In genomic region chr20:49122920-49123319, GRCh38 we compare ENCODE assay signal across 28 cellular contexts.
"Had no signal": no experiment of that assay in that cellular context is flagged by ENCODE, and none has a peak within 500 bp of the region (broad histone marks: within the 10 kb centered on the region; RNA-seq: fewer than 3 reads in every experiment).

No MANE protein-coding gene starts in this region.

- H3K27ac ChIP-seq: neutrophil, ovary, parathyroid adenoma, psoas muscle, right lobe of liver, sigmoid colon, suprapubic skin, testis, tibial artery, transverse colon, upper lobe of right lung, vagina had no signal

- H3K27me3 ChIP-seq: neutrophil, ovary, right lobe of liver, sigmoid colon, suprapubic skin, testis, tibial artery, transverse colon, upper lobe of right lung, vagina had no signal

- H3K4me3 ChIP-seq: ovary, psoas muscle, right lobe of liver, sigmoid colon, suprapubic skin, testis, tibial artery, transverse colon, upper lobe of right lung, vagina had no signal

- ATAC-seq: naive thymus-derived CD8-positive, alpha-beta T cell; natural killer cell treated with Interleukin-12 subunit alpha and Interleukin-12 subunit beta and Interleukin-15 and Interleukin-18, amount 100 ng/mL, for 72 hours; psoas muscle; right cardiac atrium; stimulated activated memory B cell treated with anti-CD40 and anti-IgM and Interleukin-4, amounts not matched to agents 10 μg/mL and 1 μg/mL and 100 μg/mL, for 72 hours; stimulated activated naive CD8-positive, alpha-beta T cell treated with anti-CD3 and anti-CD28 coated beads, Interleukin-15, amount 100 ng/mL, for 72 hours; stimulated activated naive CD8-positive, alpha-beta T cell treated with anti-CD3 and anti-CD28 coated beads, Interleukin-15, Interleukin-2, amounts not matched to agents 100 U/mL and 50 U/mL, for 24 hours; upper lobe of right lung had no signal

- H3K4me1 ChIP-seq: psoas muscle, right lobe of liver, sigmoid colon, suprapubic skin, testis, tibial artery, transverse colon, upper lobe of right lung, vagina had no signal

- H3K36me3 ChIP-seq: ovary had no signal

- DNase-seq: naive thymus-derived CD8-positive, alpha-beta T cell; nephron progenitor cell; nucleus accumbens; ovary; posterior cingulate gyrus; psoas muscle; right cardiac atrium; right lobe of liver; sigmoid colon; small intestine; stimulated activated CD4-positive, alpha-beta T cell treated with anti-CD3 and anti-CD28 coated beads, Interleukin-1b, Interleukin-23, amount 100 ng/mL, for 48 hours; stimulated activated CD4-positive, alpha-beta T cell treated with anti-CD3 and anti-CD28 coated beads, Interleukin-4, amount 100 ng/mL, for 1 hour; stimulated activated CD4-positive, alpha-beta T cell treated with anti-CD3 and anti-CD28 coated beads, Interleukin-4, amount 100 ng/mL, for 4 hours; stimulated activated CD8-positive, alpha-beta memory T cell treated with anti-CD3 and anti-CD28 coated beads, Interleukin-4, amount 100 ng/mL, for 48 hours; stimulated activated naive CD4-positive, alpha-beta T cell; stimulated activated naive CD8-positive, alpha-beta T cell treated with anti-CD3 and anti-CD28 coated beads, Interleukin-15, amount 100 ng/mL, for 72 hours; stimulated activated naive CD8-positive, alpha-beta T cell treated with anti-CD3 and anti-CD28 coated beads, Interleukin-15, Interleukin-2, amounts not matched to agents 100 U/mL and 50 U/mL, for 24 hours; substantia nigra; testis; tibial artery; transverse colon; upper lobe of right lung had no signal

- H3K9me3 ChIP-seq: neutrophil, ovary, psoas muscle, right lobe of liver, sigmoid colon, suprapubic skin, testis, tibial artery, transverse colon, upper lobe of right lung, vagina had no signal

- H2AFZ ChIP-seq: parathyroid adenoma had no signal
